ENCODE assay signal across 1 cellular context in genomic region chr9:35956646-35957045, GRCh38.
TF ChIP-seq lines count a peak whose summit lies in the region.

No MANE protein-coding gene starts in this region.

TF ChIP-seq in K562, 482 proteins besides CTCF, POLR2A, EP300 and RAD21:
- TF ChIP-seq ZNF408 (CRISPR knock-in tag; IDR thresholded peaks at IDR 0.05; ENCODE audit: low read depth) (no peak), TFE3 (CRISPR knock-in tag; IDR thresholded peaks at IDR 0.05) (peak; percentile 81; the same call in 1 of the 2 replicates)
TF ChIP-seq in K562: peak in this region for 1.
